Comparison of ENCODE assay signal across 2 cellular contexts in genomic region chrX:30183554-30183953, GRCh38.
TF ChIP-seq lines count a peak whose summit lies in the region.

No MANE protein-coding gene starts in this region.

TF ChIP-seq in HepG2, 621 proteins besides CTCF, POLR2A, EP300 and RAD21:
- TF ChIP-seq ZNF879 (CRISPR knock-in tag; IDR thresholded peaks at IDR 0.05) = no peak
- TF ChIP-seq ZBTB39 (CRISPR knock-in tag; IDR thresholded peaks at IDR 0.05) = no peak
- peak; percentile 62 for TF ChIP-seq ATF7 (IDR thresholded peaks at IDR 0.05)
- no peak for TF ChIP-seq ATF7 (CRISPR knock-in tag; IDR thresholded peaks at IDR 0.05)
TF ChIP-seq in HepG2: peak in this region for 1.

TF ChIP-seq in SK-N-SH, 30 proteins besides CTCF, POLR2A, EP300 and RAD21:
- TF ChIP-seq SIN3A (IDR thresholded peaks at IDR 0.05; ENCODE audit: borderline replicate concordance, low read depth, low read length) (no peak), RFX5 (IDR thresholded peaks at IDR 0.05; ENCODE audit: low read length) (no peak), TEAD4 (IDR thresholded peaks at IDR 0.05; ENCODE audit: borderline replicate concordance, insufficient read depth) (no peak), TCF12 (IDR thresholded peaks at IDR 0.05) (peak; percentile 21; the same call in 1 of the 2 replicates)
